ENCODE assay signal across 19 cellular contexts in genomic region chr16:3738128-3738527, GRCh38. TPM values are rescaled to one million over a fixed set of nuclear protein-coding genes. Genes with fewer than 3 reads are reported as not detected.
DNase-seq lines count a peak whose midpoint lies in the region; ATAC-seq and TF ChIP-seq lines count a peak whose summit lies in the region.
"Had no signal": no experiment of that assay in that cellular context is flagged by ENCODE, and none has a peak within 500 bp of the region (broad histone marks: within the 10 kb centered on the region; RNA-seq: fewer than 3 reads in every experiment).

No MANE protein-coding gene starts in this region.

- H3K4me3 ChIP-seq in neural progenitor cell, result no peak overlapping the region
- H3K4me3 ChIP-seq: BLaER1 treated with 17β-estradiol and CSF1 and Interleukin-3, amounts not matched to agents 10 nM and 100 nM; SJSA1 had no signal

- no peaks in the 10 kb centered on the region for H3K9me3 ChIP-seq in neural progenitor cell (ENCODE audit: low read depth)
- H3K9me3 ChIP-seq: BLaER1 treated with 17β-estradiol and CSF1 and Interleukin-3, amounts not matched to agents 10 nM and 100 nM; SJSA1 had no signal

- no peaks in the 10 kb centered on the region for H3K27me3 Mint-ChIP-seq in activated CD4-positive, alpha-beta T cell treated with anti-CD3 and anti-CD28 coated beads, Interleukin-2, amount 10 ng/mL, durations not matched to agents 24 days and 14 days
- no peaks in the 10 kb centered on the region for H3K27me3 Mint-ChIP-seq in activated CD4-positive, alpha-beta T cell treated with anti-CD3 and anti-CD28 coated beads for 36 hours
- no peaks in the 10 kb centered on the region for H3K27me3 Mint-ChIP-seq in activated T-helper 17 cell treated with anti-CD3 and anti-CD28 coated beads, Interleukin-2, amount 50 U/mL, for 72 hours
- H3K27me3 Mint-ChIP-seq in neural progenitor cell (ENCODE audit: insufficient read depth, low read depth), result peaks cover 2% of the 10 kb centered on the region
- H3K27me3 Mint-ChIP-seq in type B pancreatic cell, result no peaks in the 10 kb centered on the region

- DNase-seq in activated CD4-positive, alpha-beta T cell treated with anti-CD3 and anti-CD28 coated beads, Interleukin-2, amount 10 ng/mL, durations not matched to agents 24 days and 14 days, result no peak
- no peak for DNase-seq in activated CD4-positive, alpha-beta T cell treated with anti-CD3 and anti-CD28 coated beads for 36 hours
- DNase-seq in neural progenitor cell (ENCODE audit: low spot score) (no peak), type B pancreatic cell (ENCODE audit: extremely low spot score, unreplicated experiment) (no peak), KG1 (lab: John Stamatoyannopoulos, UW) (no peak), NCI-H510A treated with DMSO at 0.1 percent for 48 hours (lab: John Stamatoyannopoulos, UW) (no peak)
- DNase-seq: CD8-positive, alpha-beta T cell; IMR-90; Karpas-422; NCI-H1694; NCI-H2081 treated with DMSO at 0.1 percent for 48 hours; NCI-H446; NCI-H526 treated with DMSO at 0.1 percent for 48 hours had no signal

- H3K4me2 ChIP-seq in neural progenitor cell, result no peak overlapping the region
- H3K4me2 ChIP-seq: BLaER1 treated with 17β-estradiol and CSF1 and Interleukin-3, amounts not matched to agents 10 nM and 100 nM had no signal

- peaks cover 13% of the 10 kb centered on the region for H3K4me1 ChIP-seq in neural progenitor cell

- TF ChIP-seq CTCF in neural progenitor cell (IDR thresholded peaks at IDR 0.05) (no peak), type B pancreatic cell (conservative IDR thresholded peaks at IDR 0.05) (no peak)

- H3K4me1 Mint-ChIP-seq in activated CD4-positive, alpha-beta T cell treated with anti-CD3 and anti-CD28 coated beads, Interleukin-2, amount 10 ng/mL, durations not matched to agents 24 days and 14 days, result no peaks in the 10 kb centered on the region
- H3K4me1 Mint-ChIP-seq in activated CD4-positive, alpha-beta T cell treated with anti-CD3 and anti-CD28 coated beads for 36 hours, result no peaks in the 10 kb centered on the region
- no peaks in the 10 kb centered on the region for H3K4me1 Mint-ChIP-seq in activated T-helper 17 cell treated with anti-CD3 and anti-CD28 coated beads, Interleukin-2, amount 50 U/mL, for 72 hours
- peaks cover 7% of the 10 kb centered on the region for H3K4me1 Mint-ChIP-seq in neural progenitor cell
- H3K4me1 Mint-ChIP-seq in type B pancreatic cell (ENCODE audit: unreplicated experiment), result no peaks in the 10 kb centered on the region

- peaks cover 34% of the 10 kb centered on the region for H3F3A ChIP-seq in neural progenitor cell (ENCODE audit: low read depth)

- no peak for ATAC-seq in activated CD4-positive, alpha-beta T cell treated with anti-CD3 and anti-CD28 coated beads for 36 hours
- ATAC-seq in activated T-helper 17 cell treated with anti-CD3 and anti-CD28 coated beads, Interleukin-2, amount 50 U/mL, for 72 hours (replicated peaks), result no peak
- no peak for ATAC-seq in GM21723 (IDR thresholded peaks at IDR 0.05; ENCODE audit: unreplicated experiment)
- ATAC-seq: CD8-positive, alpha-beta T cell; HCT116; Right ventricle myocardium inferior had no signal

- H3K4me3 Mint-ChIP-seq in activated CD4-positive, alpha-beta T cell treated with anti-CD3 and anti-CD28 coated beads, Interleukin-2, amount 10 ng/mL, durations not matched to agents 24 days and 14 days, result no peak overlapping the region
- no peak overlapping the region for H3K4me3 Mint-ChIP-seq in activated CD4-positive, alpha-beta T cell treated with anti-CD3 and anti-CD28 coated beads for 36 hours
- no peak overlapping the region for H3K4me3 Mint-ChIP-seq in activated T-helper 17 cell treated with anti-CD3 and anti-CD28 coated beads, Interleukin-2, amount 50 U/mL, for 72 hours
- H3K4me3 Mint-ChIP-seq in neural progenitor cell (no peak overlapping the region), type B pancreatic cell (no peak overlapping the region)
- H3K4me3 Mint-ChIP-seq: CD8-positive, alpha-beta T cell had no signal

- no peaks in the 10 kb centered on the region for H3K27me3 ChIP-seq in neural progenitor cell
- H3K27me3 ChIP-seq: BLaER1 treated with 17β-estradiol and CSF1 and Interleukin-3, amounts not matched to agents 10 nM and 100 nM; SJSA1 had no signal

- H3K27ac Mint-ChIP-seq in activated CD4-positive, alpha-beta T cell treated with anti-CD3 and anti-CD28 coated beads, Interleukin-2, amount 10 ng/mL, durations not matched to agents 24 days and 14 days, result peak overlapping the region; percentile 32
- H3K27ac Mint-ChIP-seq in activated CD4-positive, alpha-beta T cell treated with anti-CD3 and anti-CD28 coated beads for 36 hours, result no peak overlapping the region
- peak overlapping the region; percentile 62 for H3K27ac Mint-ChIP-seq in activated T-helper 17 cell treated with anti-CD3 and anti-CD28 coated beads, Interleukin-2, amount 50 U/mL, for 72 hours
- peak overlapping the region; percentile 51 for H3K27ac Mint-ChIP-seq in neural progenitor cell
- peak overlapping the region; percentile 48 for H3K27ac Mint-ChIP-seq in type B pancreatic cell
- H3K27ac Mint-ChIP-seq: CD8-positive, alpha-beta T cell had no signal

- no peak overlapping the region for H3K27ac ChIP-seq in neural progenitor cell
- H3K27ac ChIP-seq: BLaER1 treated with 17β-estradiol and CSF1 and Interleukin-3, amounts not matched to agents 10 nM and 100 nM had no signal

- H4K20me1 ChIP-seq in neural progenitor cell (ENCODE audit: low read depth), result peaks cover 60% of the 10 kb centered on the region

- H3K36me3 Mint-ChIP-seq in activated CD4-positive, alpha-beta T cell treated with anti-CD3 and anti-CD28 coated beads, Interleukin-2, amount 10 ng/mL, durations not matched to agents 24 days and 14 days (ENCODE audit: low read depth), result peaks cover 64% of the 10 kb centered on the region
- H3K36me3 Mint-ChIP-seq in activated CD4-positive, alpha-beta T cell treated with anti-CD3 and anti-CD28 coated beads for 36 hours (ENCODE audit: low read depth), result peaks cover 47% of the 10 kb centered on the region
- H3K36me3 Mint-ChIP-seq in activated T-helper 17 cell treated with anti-CD3 and anti-CD28 coated beads, Interleukin-2, amount 50 U/mL, for 72 hours (ENCODE audit: low read depth), result peaks cover 96% of the 10 kb centered on the region
- H3K36me3 Mint-ChIP-seq in neural progenitor cell, result peaks cover 53% of the 10 kb centered on the region
- peaks cover 48% of the 10 kb centered on the region for H3K36me3 Mint-ChIP-seq in type B pancreatic cell

- H3K79me2 ChIP-seq in neural progenitor cell (ENCODE audit: low read depth), result peaks cover 5% of the 10 kb centered on the region

- H3K9me3 Mint-ChIP-seq in activated CD4-positive, alpha-beta T cell treated with anti-CD3 and anti-CD28 coated beads, Interleukin-2, amount 10 ng/mL, durations not matched to agents 24 days and 14 days, result no peaks in the 10 kb centered on the region
- H3K9me3 Mint-ChIP-seq in activated CD4-positive, alpha-beta T cell treated with anti-CD3 and anti-CD28 coated beads for 36 hours (ENCODE audit: low read depth), result no peaks in the 10 kb centered on the region
- H3K9me3 Mint-ChIP-seq in activated T-helper 17 cell treated with anti-CD3 and anti-CD28 coated beads, Interleukin-2, amount 50 U/mL, for 72 hours, result no peaks in the 10 kb centered on the region
- H3K9me3 Mint-ChIP-seq in neural progenitor cell (no peaks in the 10 kb centered on the region), type B pancreatic cell (no peaks in the 10 kb centered on the region)
- H3K9me3 Mint-ChIP-seq: CD8-positive, alpha-beta T cell had no signal

- H2AFZ ChIP-seq in neural progenitor cell (replicated peaks), result no peak overlapping the region

- POLR2A ChIA-PET in activated CD4-positive, alpha-beta T cell treated with anti-CD3 and anti-CD28 coated beads for 36 hours (lab: Charles Lee), result interaction anchor here (0.6 kb wide), 1 partner anchor 23 kb away, joined by 5 read pairs; no protein-coding TSS in a partner anchor

- H3K36me3 ChIP-seq in neural progenitor cell, result peaks cover 7% of the 10 kb centered on the region

- CTCF ChIA-PET in activated CD4-positive, alpha-beta T cell treated with anti-CD3 and anti-CD28 coated beads for 36 hours (lab: Charles Lee), result no interaction called here

- H3K9ac ChIP-seq in neural progenitor cell, result no peak overlapping the region
- H3K9ac ChIP-seq: BLaER1 treated with 17β-estradiol and CSF1 and Interleukin-3, amounts not matched to agents 10 nM and 100 nM had no signal

- intact Hi-C loops in activated CD4-positive, alpha-beta T cell treated with anti-CD3 and anti-CD28 coated beads, Interleukin-2, amount 10 ng/mL, durations not matched to agents 24 days and 14 days (cut with micrococcal nuclease), result no loop called here
- intact Hi-C loops in activated CD4-positive, alpha-beta T cell treated with anti-CD3 and anti-CD28 coated beads for 36 hours (cut with DNase I, micrococcal nuclease), result no loop called here

RNA-seq across cellular contexts. Expression of gene TRAP1, which starts 20.8 kb away (rescaled TPM):
- total RNA-seq in activated CD4-positive, alpha-beta T cell treated with anti-CD3 and anti-CD28 coated beads, Interleukin-2, amount 10 ng/mL, durations not matched to agents 24 days and 14 days, result 394 and 421 TPM in 2 replicates
- 100 to 1,000 TPM; 306 to 360 TPM for total RNA-seq in activated CD4-positive, alpha-beta T cell treated with anti-CD3 and anti-CD28 coated beads for 36 hours
- total RNA-seq in activated T-helper 17 cell treated with anti-CD3 and anti-CD28 coated beads, Interleukin-2, amount 50 U/mL, for 72 hours, result 100 to 1,000 TPM; 124 to 238 TPM
- total RNA-seq in neural progenitor cell (ENCODE audit: low replicate concordance), result 119 and 150 TPM in 2 replicates
- total RNA-seq in type B pancreatic cell (ENCODE audit: low replicate concordance), result 132 and 138 TPM in 2 replicates
